Comparison of ENCODE assay signal across 8 cellular contexts in genomic region chr19:17334414-17335409, GRCh38. TPM values are rescaled to one million over a fixed set of nuclear protein-coding genes. Genes with fewer than 3 reads are reported as not detected.
A peak's percentile ranks its signal among the peaks of the same experiment; 100 is the strongest.
DNase-seq lines count a peak whose midpoint lies in the region; ATAC-seq and TF ChIP-seq lines count a peak whose summit lies in the region.

Gene ANO8, minus strand, starts transcription at chr19:17334855. Its CDS starts 185 bp downstream, at chr19:17334670.

- H3K27ac Mint-ChIP-seq in chondrocyte (ENCODE audit: unreplicated experiment) = peak within 1 kb of the TSS; percentile 87

- TF ChIP-seq CTCF in chondrocyte (IDR thresholded peaks at IDR 0.05) = peak; percentile 25

- DNase-seq in NCI-H510A treated with DMSO at 0.1 percent for 48 hours (lab: John Stamatoyannopoulos, UW) (peak; percentile 94), chondrocyte (ENCODE audit: low spot score) (peak; percentile 99), kidney glomerular epithelial cell (lab: John Stamatoyannopoulos, UW) (peak; percentile 91)
- peak; percentile 91 for DNase-seq in activated CD4-positive, alpha-beta T cell treated with anti-CD3 and anti-CD28 coated beads for 1 hour
- peak; percentile 98 for DNase-seq in stimulated activated CD4-positive, alpha-beta T cell treated with anti-CD3 and anti-CD28 coated beads, Interleukin-15, amount 100 ng/mL, for 24 hours

- no peaks in the 10 kb centered on the region for H3K9me3 Mint-ChIP-seq in chondrocyte (ENCODE audit: low read depth)

- H3K4me1 Mint-ChIP-seq in chondrocyte (ENCODE audit: low read depth) = peaks cover 29% of the 10 kb centered on the region

- peaks cover 8% of the 10 kb centered on the region for H3K36me3 Mint-ChIP-seq in chondrocyte (ENCODE audit: low read depth)

- ATAC-seq in HG03342 (IDR thresholded peaks at IDR 0.05; ENCODE audit: unreplicated experiment) (peak; percentile 40), HG03457 (IDR thresholded peaks at IDR 0.05; ENCODE audit: unreplicated experiment) (no peak)

- no peaks in the 10 kb centered on the region for H3K27me3 Mint-ChIP-seq in chondrocyte (ENCODE audit: low read depth)

- peak within 1 kb of the TSS; percentile 80 for H3K4me3 Mint-ChIP-seq in chondrocyte (ENCODE audit: unreplicated experiment)

- TF ChIP-seq POLR2A in GM15510 (IDR thresholded peaks at IDR 0.05; ENCODE audit: borderline replicate concordance, extremely low read depth, insufficient read length) = peak; percentile 34

RNA-seq across cellular contexts. Expression of gene ANO8, which starts in this region (rescaled TPM):
- total RNA-seq in chondrocyte = 16.7 to 18.9 TPM (median 16.8 TPM) in 3 replicates
